ENCODE assay signal across 1 cellular context in genomic region chr2:70094171-70094977, GRCh38.
TF ChIP-seq lines count a peak whose summit lies in the region.

No MANE protein-coding gene starts in this region.

TF ChIP-seq in K562, 482 proteins besides CTCF, POLR2A, EP300 and RAD21 (continued from another document):
- TF ChIP-seq, protein P1, sequence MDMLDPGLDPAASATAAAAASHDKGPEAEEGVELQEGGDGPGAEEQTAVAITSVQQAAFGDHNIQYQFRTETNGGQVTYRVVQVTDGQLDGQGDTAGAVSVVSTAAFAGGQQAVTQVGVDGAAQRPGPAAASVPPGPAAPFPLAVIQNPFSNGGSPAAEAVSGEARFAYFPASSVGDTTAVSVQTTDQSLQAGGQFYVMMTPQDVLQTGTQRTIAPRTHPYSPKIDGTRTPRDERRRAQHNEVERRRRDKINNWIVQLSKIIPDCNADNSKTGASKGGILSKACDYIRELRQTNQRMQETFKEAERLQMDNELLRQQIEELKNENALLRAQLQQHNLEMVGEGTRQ (CRISPR knock-in tag; IDR thresholded peaks at IDR 0.05): no peak
- TF ChIP-seq ZNF445 (CRISPR knock-in tag; IDR thresholded peaks at IDR 0.05; ENCODE audit: low read depth): no peak
- TF ChIP-seq TAF7 (tag; IDR thresholded peaks at IDR 0.05): no peak
- TF ChIP-seq TOE1 (IDR thresholded peaks at IDR 0.05; ENCODE audit: borderline replicate concordance): no peak
- TF ChIP-seq TOE1 (CRISPR knock-in tag; IDR thresholded peaks at IDR 0.05; ENCODE audit: borderline replicate concordance, low read depth): no peak
- TF ChIP-seq MLLT1 (IDR thresholded peaks at IDR 0.05): no peak
- TF ChIP-seq BMI1 (IDR thresholded peaks at IDR 0.05; ENCODE audit: low read length): no peak
- TF ChIP-seq ZNF668 (CRISPR knock-in tag; IDR thresholded peaks at IDR 0.05): no peak
- TF ChIP-seq YY1 (IDR thresholded peaks at IDR 0.05; ENCODE audit: borderline replicate concordance in 1 of 3, control insufficient read depth in 1 of 3, extremely low read depth in 1 of 3, insufficient read depth in 3 of 3, insufficient read length in 1 of 3, insufficient replicate concordance in 2 of 3, low read depth in 1 of 3, low read length in 2 of 3): no peak
- no peak for TF ChIP-seq PHF8 (IDR thresholded peaks at IDR 0.05; ENCODE audit: borderline replicate concordance, low read length)
